21 cellular contexts compared by ENCODE assay signal in genomic region chr4:74948279-74948678, GRCh38. TPM values are rescaled to one million over a fixed set of nuclear protein-coding genes. Genes with fewer than 3 reads are reported as not detected.
"Had no signal": no experiment of that assay in that cellular context is flagged by ENCODE, and none has a peak within 500 bp of the region (broad histone marks: within the 10 kb centered on the region; RNA-seq: fewer than 3 reads in every experiment).

No MANE protein-coding gene starts in this region.

- H3K4me1 Mint-ChIP-seq: activated B cell treated with CpG ODN at 0.5 μM for 24 hours; activated CD4-positive, alpha-beta T cell treated with anti-CD3 and anti-CD28 coated beads, Interleukin-2, amount 10 ng/mL, durations not matched to agents 7 days and 5 days; activated naive CD8-positive, alpha-beta T cell treated with anti-CD3 and anti-CD28 coated beads, Interleukin-2, amount 10 ng/mL, durations not matched to agents 7 days and 5 days; brain; neural progenitor cell; stimulated activated effector memory CD8-positive, alpha-beta T cell treated with anti-CD3 and anti-CD28 coated beads, Interleukin-12 subunit alpha, Interleukin-12 subunit beta, amount 100 ng/mL, for 72 hours; T-cell had no signal

- H3K36me3 ChIP-seq: neural progenitor cell, prostate gland had no signal

- DNase-seq: activated B cell treated with CpG ODN at 0.5 μM for 24 hours; activated CD4-positive, alpha-beta T cell treated with anti-CD3 and anti-CD28 coated beads, Interleukin-2, amount 10 ng/mL, durations not matched to agents 7 days and 5 days; activated CD8-positive, alpha-beta T cell treated with anti-CD3 and anti-CD28 coated beads, Interleukin-2, amount 10 ng/mL, durations not matched to agents 7 days and 5 days; activated naive CD4-positive, alpha-beta T cell treated with Interleukin-2 at 50 U/mL for 16 hours; activated naive CD8-positive, alpha-beta T cell treated with anti-CD3 and anti-CD28 coated beads, Interleukin-2, amount 10 ng/mL, durations not matched to agents 7 days and 5 days; activated T-cell treated with anti-CD3 and anti-CD28 coated beads, Interleukin-2, amount 50 U/mL, for 24 hours; central memory CD4-positive, alpha-beta T cell; foreskin keratinocyte; midbrain; stimulated activated CD4-positive, alpha-beta T cell treated with anti-CD3 and anti-CD28 coated beads, Interleukin-4, amount 100 ng/mL, for 24 hours; T-cell; testis had no signal

- H3K9me3 ChIP-seq: prostate gland, testis had no signal

- H3K36me3 Mint-ChIP-seq: activated naive CD8-positive, alpha-beta T cell treated with anti-CD3 and anti-CD28 coated beads, Interleukin-2, amount 10 ng/mL, durations not matched to agents 7 days and 5 days; stimulated activated effector memory CD8-positive, alpha-beta T cell treated with anti-CD3 and anti-CD28 coated beads, Interleukin-12 subunit alpha, Interleukin-12 subunit beta, amount 100 ng/mL, for 72 hours; T-cell had no signal

- H3K27me3 Mint-ChIP-seq: activated B cell treated with CpG ODN at 0.5 μM for 24 hours; activated CD4-positive, alpha-beta T cell treated with anti-CD3 and anti-CD28 coated beads, Interleukin-2, amount 10 ng/mL, durations not matched to agents 7 days and 5 days; activated naive CD8-positive, alpha-beta T cell treated with anti-CD3 and anti-CD28 coated beads, Interleukin-2, amount 10 ng/mL, durations not matched to agents 7 days and 5 days; activated T-cell treated with anti-CD3 and anti-CD28 coated beads, Interleukin-2, amount 50 U/mL, for 24 hours; T-cell had no signal

- H3K4me1 ChIP-seq: neural progenitor cell had no signal

- H3K27ac Mint-ChIP-seq: activated B cell treated with CpG ODN at 0.5 μM for 24 hours; activated CD4-positive, alpha-beta T cell treated with anti-CD3 and anti-CD28 coated beads, Interleukin-2, amount 10 ng/mL, durations not matched to agents 7 days and 5 days; activated CD8-positive, alpha-beta T cell treated with anti-CD3 and anti-CD28 coated beads, Interleukin-2, amount 10 ng/mL, durations not matched to agents 7 days and 5 days; activated naive CD8-positive, alpha-beta T cell treated with anti-CD3 and anti-CD28 coated beads, Interleukin-2, amount 10 ng/mL, durations not matched to agents 7 days and 5 days; activated T-cell treated with anti-CD3 and anti-CD28 coated beads, Interleukin-2, amount 50 U/mL, for 24 hours; activated T-helper 2 cell treated with anti-CD3 and anti-CD28 coated beads, Interferon-gamma antibody, Interleukin-2, Interleukin-4, amounts not matched to agents 10 μg/mL and 5 μg/mL and 100 μg/mL, durations not matched to agents 14 hours and 24 hours and 36 hours; neural progenitor cell; stimulated activated effector memory CD8-positive, alpha-beta T cell treated with anti-CD3 and anti-CD28 coated beads, Interleukin-12 subunit alpha, Interleukin-12 subunit beta, amount 100 ng/mL, for 72 hours; T-cell had no signal

- H3K27me3 ChIP-seq: foreskin keratinocyte, neural progenitor cell, testis had no signal

- H3K27ac ChIP-seq: foreskin keratinocyte, neural progenitor cell had no signal

- H3K4me3 ChIP-seq: neural progenitor cell, prostate gland, testis had no signal

- H3K4me3 Mint-ChIP-seq: activated B cell treated with CpG ODN at 0.5 μM for 24 hours; activated CD4-positive, alpha-beta T cell treated with anti-CD3 and anti-CD28 coated beads, Interleukin-2, amount 10 ng/mL, durations not matched to agents 7 days and 5 days; activated CD8-positive, alpha-beta T cell treated with anti-CD3 and anti-CD28 coated beads, Interleukin-2, amount 10 ng/mL, durations not matched to agents 7 days and 5 days; activated naive CD8-positive, alpha-beta T cell treated with anti-CD3 and anti-CD28 coated beads, Interleukin-2, amount 10 ng/mL, durations not matched to agents 7 days and 5 days; activated T-cell treated with anti-CD3 and anti-CD28 coated beads, Interleukin-2, amount 50 U/mL, for 24 hours; brain; neural progenitor cell; stimulated activated effector memory CD8-positive, alpha-beta T cell treated with anti-CD3 and anti-CD28 coated beads, Interleukin-12 subunit alpha, Interleukin-12 subunit beta, amount 100 ng/mL, for 72 hours; T-cell had no signal

- H3K9me3 Mint-ChIP-seq: activated B cell treated with CpG ODN at 0.5 μM for 24 hours; activated CD4-positive, alpha-beta T cell treated with anti-CD3 and anti-CD28 coated beads, Interleukin-2, amount 10 ng/mL, durations not matched to agents 7 days and 5 days; activated naive CD8-positive, alpha-beta T cell treated with anti-CD3 and anti-CD28 coated beads, Interleukin-2, amount 10 ng/mL, durations not matched to agents 7 days and 5 days; activated T-cell treated with anti-CD3 and anti-CD28 coated beads, Interleukin-2, amount 50 U/mL, for 24 hours; activated T-helper 2 cell treated with anti-CD3 and anti-CD28 coated beads, Interferon-gamma antibody, Interleukin-2, Interleukin-4, amounts not matched to agents 10 μg/mL and 5 μg/mL and 100 μg/mL, durations not matched to agents 14 hours and 24 hours and 36 hours had no signal

- ATAC-seq: activated CD8-positive, alpha-beta T cell treated with anti-CD3 and anti-CD28 coated beads, Interleukin-2, amount 10 ng/mL, durations not matched to agents 7 days and 5 days; foreskin keratinocyte; sciatic nerve; SK-N-SH treated with all-trans-retinoic acid at 6 μM for 48 hours; stimulated activated effector memory CD8-positive, alpha-beta T cell treated with anti-CD3 and anti-CD28 coated beads, Interleukin-12 subunit alpha, Interleukin-12 subunit beta, amount 100 ng/mL, for 72 hours; T-cell had no signal

RNA-seq across cellular contexts. Expression of gene PARM1, which starts 15.4 kb away (rescaled TPM):
- total RNA-seq: activated CD4-positive, alpha-beta T cell treated with anti-CD3 and anti-CD28 coated beads, Interleukin-2, amount 10 ng/mL, durations not matched to agents 7 days and 5 days; activated CD8-positive, alpha-beta T cell treated with anti-CD3 and anti-CD28 coated beads, Interleukin-2, amount 10 ng/mL, durations not matched to agents 7 days and 5 days; activated naive CD8-positive, alpha-beta T cell treated with anti-CD3 and anti-CD28 coated beads, Interleukin-2, amount 10 ng/mL, durations not matched to agents 7 days and 5 days; activated T-helper 2 cell treated with anti-CD3 and anti-CD28 coated beads, Interferon-gamma antibody, Interleukin-2, Interleukin-4, amounts not matched to agents 10 μg/mL and 5 μg/mL and 100 μg/mL, durations not matched to agents 14 hours and 24 hours and 36 hours; lung microvascular endothelial cell; osteoblast had no signal
